In genomic region chr3:3802021-3802420, GRCh38 we compare ENCODE assay signal across 17 cellular contexts. TPM values are rescaled to one million over a fixed set of nuclear protein-coding genes. Genes with fewer than 3 reads are reported as not detected.
DNase-seq lines count a peak whose midpoint lies in the region; ATAC-seq and TF ChIP-seq lines count a peak whose summit lies in the region.
"Had no signal": no experiment of that assay in that cellular context is flagged by ENCODE, and none has a peak within 500 bp of the region (broad histone marks: within the 10 kb centered on the region; RNA-seq: fewer than 3 reads in every experiment).

No MANE protein-coding gene starts in this region.

- H3K27me3 Mint-ChIP-seq in GM23338 (ENCODE audit: insufficient read depth, low read depth, poor library complexity) (peaks cover 13% of the 10 kb centered on the region), progenitor cell of endocrine pancreas (peaks cover 6% of the 10 kb centered on the region), HFFc6 (ENCODE audit: insufficient read depth) (peaks cover 6% of the 10 kb centered on the region)

- H3K4me3 Mint-ChIP-seq in GM23338 (peak overlapping the region; percentile 92), progenitor cell of endocrine pancreas (ENCODE audit: low read depth) (peak overlapping the region; percentile 81), HFFc6 (no peak overlapping the region)

- H3K36me3 ChIP-seq in GM23338 (ENCODE audit: insufficient read depth) = peaks cover 7% of the 10 kb centered on the region; the same call in 1 of the 2 replicates
- peaks cover 54% of the 10 kb centered on the region for H3K36me3 ChIP-seq in iPS-20b (ENCODE audit: insufficient read depth, low read depth, low read length)
- H3K36me3 ChIP-seq: adrenal gland, left ventricle myocardium inferior, tibial nerve had no signal

- H3K27ac ChIP-seq in GM23338 (ENCODE audit: low read depth) = peak overlapping the region; percentile 94
- peak overlapping the region; percentile 45 for H3K27ac ChIP-seq in iPS-20b (ENCODE audit: low read length)
- H3K27ac ChIP-seq: adrenal gland, left ventricle myocardium inferior, tibial nerve had no signal

- H2AFZ ChIP-seq in GM23338 = no peak overlapping the region

- no peaks in the 10 kb centered on the region for H3K9me3 ChIP-seq in iPS-20b (ENCODE audit: insufficient read depth, low read depth, low read length)
- H3K9me3 ChIP-seq: adrenal gland, left ventricle myocardium inferior, tibial nerve had no signal

- peak overlapping the region; percentile 77 for H3K4me2 ChIP-seq in GM23338

- peaks cover 4% of the 10 kb centered on the region for H3F3A ChIP-seq in GM23338 (replicated peaks; ENCODE audit: low read depth)

- TF ChIP-seq CTCF in GM23338 (conservative IDR thresholded peaks at IDR 0.05; ENCODE audit: low read depth in 2 of 2) (no peak), progenitor cell of endocrine pancreas (IDR thresholded peaks at IDR 0.05; ENCODE audit: unreplicated experiment) (no peak), HFFc6 (IDR thresholded peaks at IDR 0.05) (no peak)

- peaks cover 55% of the 10 kb centered on the region for H3K4me1 ChIP-seq in GM23338 (ENCODE audit: insufficient read depth)
- peaks cover 54% of the 10 kb centered on the region for H3K4me1 ChIP-seq in iPS-20b (ENCODE audit: insufficient read depth, low read length)

- H3K9me2 ChIP-seq in GM23338 (ENCODE audit: insufficient read depth) = no peaks in the 10 kb centered on the region

- H3K4me3 ChIP-seq in GM23338 (peak overlapping the region; percentile 53), iPS-20b (ENCODE audit: low read length) (peak overlapping the region; percentile 92)
- H3K4me3 ChIP-seq: adrenal gland had no signal

- DNase-seq in GM23338 (ENCODE audit: low spot score) (no peak), astrocyte of the hippocampus (ENCODE audit: low read depth, low spot score) (peak; percentile 23), progenitor cell of endocrine pancreas (ENCODE audit: low spot score, unreplicated experiment) (no peak), LoVo (ENCODE audit: low spot score) (no peak), HFFc6 (no peak), occipital lobe (lab: John Stamatoyannopoulos, UW) (no peak)
- DNase-seq: adrenal gland; CD4-positive, CD25-positive, alpha-beta regulatory T cell; DMS53; hippocampal formation; left ventricle myocardium inferior; NCI-H187 treated with DMSO at 0.1 percent for 48 hours; stimulated activated naive CD4-positive, alpha-beta T cell had no signal

- ATAC-seq in GM23338 (no peak), SK-N-SH treated with all-trans-retinoic acid at 6 μM for 48 hours (no peak)

- H3K27me3 ChIP-seq in GM23338 (ENCODE audit: insufficient read depth) = peaks cover 11% of the 10 kb centered on the region
- peaks cover 13% of the 10 kb centered on the region for H3K27me3 ChIP-seq in iPS-20b (ENCODE audit: insufficient read depth, low read length)

- peak overlapping the region; percentile 84 for H3K9ac ChIP-seq in iPS-20b (ENCODE audit: low read depth, low read length)

- peaks cover 34% of the 10 kb centered on the region for H4K20me1 ChIP-seq in GM23338 (replicated peaks; ENCODE audit: insufficient read depth)

- peaks cover 43% of the 10 kb centered on the region for H3K36me3 Mint-ChIP-seq in GM23338 (ENCODE audit: low read depth)
- peaks cover 10% of the 10 kb centered on the region for H3K36me3 Mint-ChIP-seq in progenitor cell of endocrine pancreas (ENCODE audit: insufficient read depth)
- 0 out of 2 replicates have a peak, but pooled peaks cover 5% of the 10 kb centered on the region for H3K36me3 Mint-ChIP-seq in HFFc6 (ENCODE audit: low read depth)

- H3K9me3 Mint-ChIP-seq in GM23338 = no peaks in the 10 kb centered on the region; the same call in 2 of the 3 replicates
- no peaks in the 10 kb centered on the region for H3K9me3 Mint-ChIP-seq in progenitor cell of endocrine pancreas (ENCODE audit: low read depth)
- H3K9me3 Mint-ChIP-seq in HFFc6 = peaks cover 31% of the 10 kb centered on the region

- peaks cover 55% of the 10 kb centered on the region for H3K4me1 Mint-ChIP-seq in GM23338
- H3K4me1 Mint-ChIP-seq in progenitor cell of endocrine pancreas (ENCODE audit: low read depth) = peaks cover 30% of the 10 kb centered on the region
- no peaks in the 10 kb centered on the region for H3K4me1 Mint-ChIP-seq in HFFc6 (ENCODE audit: low read depth)

- peak overlapping the region; percentile 78 for H3K27ac Mint-ChIP-seq in GM23338
- peak overlapping the region; percentile 89 for H3K27ac Mint-ChIP-seq in progenitor cell of endocrine pancreas
- no peak overlapping the region for H3K27ac Mint-ChIP-seq in HFFc6
- H3K27ac Mint-ChIP-seq: CD4-positive, CD25-positive, alpha-beta regulatory T cell had no signal

- peaks cover 68% of the 10 kb centered on the region for H3K79me2 ChIP-seq in GM23338 (replicated peaks; ENCODE audit: insufficient read depth)

TF ChIP-seq in GM23338, 12 proteins besides CTCF, POLR2A, EP300 and RAD21 (continues in another document):
- no peak for TF ChIP-seq REST (IDR thresholded peaks at IDR 0.05; ENCODE audit: unreplicated experiment)
- TF ChIP-seq EZH2phosphoT487 (IDR thresholded peaks at IDR 0.05; ENCODE audit: unreplicated experiment) = no peak
- no peak; the same call in 1 of the 2 replicates for TF ChIP-seq POLR2AphosphoS5 (IDR thresholded peaks at IDR 0.05; ENCODE audit: low read depth)

TF ChIP-seq in SK-N-SH treated with all-trans-retinoic acid at 6 μM for 48 hours, 23 proteins besides CTCF, POLR2A, EP300 and RAD21:
- TF ChIP-seq ZNF8 (CRISPR knock-in tag; IDR thresholded peaks at IDR 0.05) (no peak), CSRNP3 (CRISPR knock-in tag; IDR thresholded peaks at IDR 0.05) (no peak), ZNF70 (CRISPR knock-in tag; IDR thresholded peaks at IDR 0.05) (no peak), PPARA (CRISPR knock-in tag; IDR thresholded peaks at IDR 0.05; ENCODE audit: borderline replicate concordance) (no peak)
- TF ChIP-seq, protein P1, sequence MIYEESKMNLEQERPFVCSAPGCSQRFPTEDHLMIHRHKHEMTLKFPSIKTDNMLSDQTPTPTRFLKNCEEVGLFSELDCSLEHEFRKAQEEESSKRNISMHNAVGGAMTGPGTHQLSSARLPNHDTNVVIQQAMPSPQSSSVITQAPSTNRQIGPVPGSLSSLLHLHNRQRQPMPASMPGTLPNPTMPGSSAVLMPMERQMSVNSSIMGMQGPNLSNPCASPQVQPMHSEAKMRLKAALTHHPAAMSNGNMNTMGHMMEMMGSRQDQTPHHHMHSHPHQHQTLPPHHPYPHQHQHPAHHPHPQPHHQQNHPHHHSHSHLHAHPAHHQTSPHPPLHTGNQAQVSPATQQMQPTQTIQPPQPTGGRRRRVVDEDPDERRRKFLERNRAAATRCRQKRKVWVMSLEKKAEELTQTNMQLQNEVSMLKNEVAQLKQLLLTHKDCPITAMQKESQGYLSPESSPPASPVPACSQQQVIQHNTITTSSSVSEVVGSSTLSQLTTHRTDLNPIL (CRISPR knock-in tag; IDR thresholded peaks at IDR 0.05; ENCODE audit: low read depth) = no peak

RNA-seq across cellular contexts. Expression of gene LRRN1, which starts 2.8 kb away (rescaled TPM):
- total RNA-seq in GM23338 (2014; rRNA removed; shearing (Covaris generic)) = 157 and 172 TPM in 2 replicates
- 76.4 and 85.7 TPM in 2 replicates for polyA plus RNA-seq in GM23338 (2016; fragmentation: Nextera tagmentation; extraction: Ambion mirVana)
- 208 and 222 TPM in 2 replicates for total RNA-seq in progenitor cell of endocrine pancreas
- not detected for total RNA-seq in HFFc6 (2021; fragmentation: NEBNext Ultra II Directional; extraction: Animal tissue kit (Norgen Biotek cat#: 25700))
- total RNA-seq in occipital lobe = 21.4 TPM
- polyA plus RNA-seq: AG04450 had no signal

Comparison
In these comparisons a context has a peak if more than half of its experiments do, and no peak if none do; other contexts are left out.
1. RNA of gene LRRN1, which starts 2.8 kb away (total RNA-seq): 208 to 222 TPM in progenitor cell of endocrine pancreas, 157 to 172 TPM in GM23338 and 21.4 TPM in occipital lobe (single experiment); not detected in HFFc6; every median in the first group is over 10 times any median in the second.